9 cellular contexts compared by ENCODE assay signal in the genomic region with DNA sequence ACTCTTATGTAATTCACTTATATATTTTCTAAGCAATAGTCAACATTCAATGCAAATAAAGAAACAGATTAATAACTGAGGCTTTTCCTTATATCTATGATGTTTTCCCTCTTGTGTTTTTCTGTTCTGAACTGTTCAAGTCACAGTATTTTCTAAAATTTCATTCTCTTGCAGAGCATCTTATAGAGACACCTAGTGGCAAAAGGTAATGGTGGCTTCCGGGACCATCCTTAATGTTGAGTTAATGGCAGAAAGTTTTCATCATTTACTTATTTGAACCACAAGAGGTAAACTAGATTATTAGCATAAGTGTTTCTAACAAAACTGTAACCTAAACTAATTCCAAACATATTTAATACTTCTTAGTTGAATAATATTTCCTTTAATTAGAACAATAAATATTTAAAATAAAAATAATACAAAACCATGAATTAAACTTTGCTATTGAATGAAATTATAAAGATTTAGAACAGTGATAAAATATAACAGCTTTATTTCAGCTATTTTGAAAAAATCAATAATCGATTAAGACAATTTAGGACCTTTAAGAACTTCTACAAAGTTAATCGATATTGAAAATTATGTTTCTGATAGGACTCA. TPM values are rescaled to one million over a fixed set of nuclear protein-coding genes. Genes with fewer than 3 reads are reported as not detected.
DNase-seq lines count a peak whose midpoint lies in the region; ATAC-seq, FAIRE-seq and TF ChIP-seq lines count a peak whose summit lies in the region.
"Had no signal": no experiment of that assay in that cellular context is flagged by ENCODE, and none has a peak within 500 bp of the region (broad histone marks: within the 10 kb centered on the region; RNA-seq: fewer than 3 reads in every experiment).

No MANE protein-coding gene starts in this region.

- H4K20me1 ChIP-seq in Karpas-422 (ENCODE audit: insufficient read depth, low read depth, low read length) (no peaks in the 10 kb centered on the region), keratinocyte (ENCODE audit: control insufficient read depth, extremely low read depth, insufficient read depth, low read length) (no peaks in the 10 kb centered on the region)

- peak; percentile 45 for ATAC-seq in GM18868 (IDR thresholded peaks at IDR 0.05; ENCODE audit: unreplicated experiment)

- H3K9ac ChIP-seq in Karpas-422 (ENCODE audit: low read length) (no peak overlapping the region), keratinocyte (ENCODE audit: control insufficient read depth, extremely low read depth, insufficient read depth, low read length) (no peak overlapping the region), kidney (ENCODE audit: low read length in 2 of 2) (no peak overlapping the region)

- H3K27me3 ChIP-seq in Karpas-422 (ENCODE audit: low read length): no peaks in the 10 kb centered on the region
- no peaks in the 10 kb centered on the region for H3K27me3 ChIP-seq in SJCRH30
- peaks cover 26% of the 10 kb centered on the region for H3K27me3 ChIP-seq in keratinocyte (ENCODE audit: control insufficient read depth, extremely low read depth, insufficient read depth, low read length)

- no peaks in the 10 kb centered on the region; the same call in 1 of the 2 replicates for H3K4me1 ChIP-seq in Karpas-422 (ENCODE audit: low read length)
- peaks cover 7% of the 10 kb centered on the region for H3K4me1 ChIP-seq in SJCRH30
- H3K4me1 ChIP-seq in keratinocyte (ENCODE audit: control insufficient read depth, extremely low read depth, insufficient read depth, low read length): peaks cover 7% of the 10 kb centered on the region
- H3K4me1 ChIP-seq in kidney (ENCODE audit: control insufficient read depth in 1 of 2, insufficient read depth in 1 of 2, low read depth in 1 of 2, low read length in 2 of 2): peaks cover 0 to 7% of the 10 kb centered on the region in 2 donors

- H2AFZ ChIP-seq in Karpas-422 (ENCODE audit: low read length): peak overlapping the region; percentile 59; the same call in 1 of the 2 replicates
- H2AFZ ChIP-seq in keratinocyte (ENCODE audit: control insufficient read depth, low read length): no peak overlapping the region

- FAIRE-seq in keratinocyte (lab: Jason Lieb, UNC) (no peak), kidney (lab: Jason Lieb, UNC) (no peak)
- FAIRE-seq: GM18507 had no signal

- H3K4me2 ChIP-seq in Karpas-422 (ENCODE audit: low read depth, low read length, poor library complexity, severe bottlenecking) (no peak overlapping the region), keratinocyte (ENCODE audit: control insufficient read depth, extremely low read depth, insufficient read depth, low read depth, low read length) (no peak overlapping the region)

- H3K36me3 ChIP-seq in Karpas-422 (ENCODE audit: insufficient read depth, low read length): no peaks in the 10 kb centered on the region
- H3K36me3 ChIP-seq in SJCRH30: no peaks in the 10 kb centered on the region
- no peaks in the 10 kb centered on the region for H3K36me3 ChIP-seq in keratinocyte (ENCODE audit: control insufficient read depth in 2 of 2, extremely low read depth in 1 of 2, insufficient read depth in 2 of 2, low read length in 2 of 2)
- no peaks in the 10 kb centered on the region for H3K36me3 ChIP-seq in kidney (ENCODE audit: control insufficient read depth in 1 of 2, insufficient read depth in 2 of 2, low read length in 2 of 2)

- no peaks in the 10 kb centered on the region for H3K79me2 ChIP-seq in Karpas-422 (ENCODE audit: low read length)
- H3K79me2 ChIP-seq in keratinocyte (ENCODE audit: control insufficient read depth, insufficient read depth, low read length): no peaks in the 10 kb centered on the region

- H3K9me1 ChIP-seq in keratinocyte (ENCODE audit: control insufficient read depth, extremely low read depth, insufficient read depth, low read length): no peaks in the 10 kb centered on the region

- H3K4me3 ChIP-seq in Karpas-422 (ENCODE audit: low read length) (no peak overlapping the region), SJCRH30 (no peak overlapping the region), keratinocyte (ENCODE audit: control insufficient read depth in 2 of 3, extremely low read depth in 1 of 3, insufficient read depth in 2 of 3, low read depth in 1 of 3, low read length in 3 of 3) (no peak overlapping the region), kidney (ENCODE audit: low read length in 2 of 2) (no peak overlapping the region)

- H3K27ac ChIP-seq in Karpas-422 (ENCODE audit: low read length) (no peak overlapping the region), SJCRH30 (no peak overlapping the region), keratinocyte (ENCODE audit: control insufficient read depth, insufficient read depth, low read length) (no peak overlapping the region), kidney (ENCODE audit: low read depth in 2 of 2, low read length in 2 of 2) (no peak overlapping the region)

- no peaks in the 10 kb centered on the region for H3K9me2 ChIP-seq in Karpas-422 (replicated peaks; ENCODE audit: insufficient read depth, low read length)

- dilution Hi-C loops in keratinocyte (cut with MboI; ENCODE audit: extremely low pct_ligation_motif_present, low sequenced_read_pairs): no loop called here

- DNase-seq in A172 (ENCODE audit: low spot score) (peak; percentile 44), Karpas-422 (peak; percentile 86), SJCRH30 (peak; percentile 22 to 67), keratinocyte (ENCODE audit: low read depth, low spot score) (peak; percentile 5), mucosa of gallbladder (ENCODE audit: low spot score) (no peak), kidney (no peak), ecto neural progenitor cell (ENCODE audit: low spot score) (no peak)

- H3K9me3 ChIP-seq in Karpas-422 (ENCODE audit: low read length) (peaks cover 5% of the 10 kb centered on the region), SJCRH30 (replicated peaks) (no peaks in the 10 kb centered on the region), keratinocyte (ENCODE audit: control insufficient read depth, low read depth, low read length) (no peaks in the 10 kb centered on the region), kidney (ENCODE audit: control insufficient read depth in 1 of 2, low read length in 2 of 2) (no peaks in the 10 kb centered on the region)

- TF ChIP-seq CTCF in keratinocyte (optimal IDR thresholded peaks at IDR 0.05 in 1 of 3, IDR thresholded peaks at IDR 0.05 in 1 of 3, conservative IDR thresholded peaks at IDR 0.05 in 1 of 3; ENCODE audit: extremely low read depth in 1 of 3, insufficient read depth in 2 of 3, low read length in 3 of 3) (peak in 2 of 3 experiments; percentile 66), kidney (IDR thresholded peaks at IDR 0.05; ENCODE audit: borderline replicate concordance, extremely low read depth, insufficient read depth) (no peak)

- intact Hi-C loops in kidney (cut with DNase I): no loop called here

RNA-seq across cellular contexts. Expression of a gene that starts 1.7 kb away (rescaled TPM):
- total RNA-seq in A172 (2014; rRNA removed; shearing (Covaris generic)): 0.57 and 0.69 TPM in 2 replicates
- total RNA-seq in Karpas-422 (2014; rRNA removed; shearing (Covaris generic); ENCODE audit: low replicate concordance): not detected in 2 replicates
- 2.8 and 3.3 TPM in 2 replicates for total RNA-seq in SJCRH30 (2014; rRNA removed; shearing (Covaris generic))
- polyA plus RNA-seq in keratinocyte: under 0.01 to 0.01 TPM (median 0.01 TPM) in 3 replicates
- not detected for polyA plus RNA-seq in keratinocyte (2011; ENCODE audit: low read depth)
- polyA plus RNA-seq in keratinocyte (2011; cell fraction: cytosol; rRNA removed): under 0.01 TPM in 1 of 2 replicates, not detected in the other
- polyA plus RNA-seq in keratinocyte (2011; cell fraction: nucleus; rRNA removed): 0.01 TPM in 2 replicates
- polyA plus RNA-seq in keratinocyte (2012; ENCODE audit: low replicate concordance): 0.01 TPM in 1 of 2 replicates, not detected in the other
- polyA minus RNA-seq in keratinocyte: under 0.01 TPM in 1 of 3 replicates, not detected in the others
- polyA minus RNA-seq in keratinocyte (2011; cell fraction: cytosol; rRNA and poly(A)+ RNA removed): not detected
- polyA minus RNA-seq in keratinocyte (2011; cell fraction: nucleus; rRNA and poly(A)+ RNA removed): 0.08 TPM in 1 of 2 replicates, not detected in the other
- 0.03 TPM for total RNA-seq in mucosa of gallbladder
- 0.09 TPM for total RNA-seq in kidney
- not detected for polyA plus RNA-seq in kidney (ENCODE audit: insufficient read depth, low read depth, low replicate concordance)

Comparison
In these comparisons a context has a peak if more than half of its experiments do, and no peak if none do; other contexts are left out.
1. DNase-seq: peak in A172 (single experiment), Karpas-422 (single experiment), SJCRH30 (2 of 2) and keratinocyte (single experiment); none in mucosa of gallbladder (single experiment), kidney (single experiment) and ecto neural progenitor cell (single experiment).